11 cellular contexts compared by ENCODE assay signal in the genomic region with DNA sequence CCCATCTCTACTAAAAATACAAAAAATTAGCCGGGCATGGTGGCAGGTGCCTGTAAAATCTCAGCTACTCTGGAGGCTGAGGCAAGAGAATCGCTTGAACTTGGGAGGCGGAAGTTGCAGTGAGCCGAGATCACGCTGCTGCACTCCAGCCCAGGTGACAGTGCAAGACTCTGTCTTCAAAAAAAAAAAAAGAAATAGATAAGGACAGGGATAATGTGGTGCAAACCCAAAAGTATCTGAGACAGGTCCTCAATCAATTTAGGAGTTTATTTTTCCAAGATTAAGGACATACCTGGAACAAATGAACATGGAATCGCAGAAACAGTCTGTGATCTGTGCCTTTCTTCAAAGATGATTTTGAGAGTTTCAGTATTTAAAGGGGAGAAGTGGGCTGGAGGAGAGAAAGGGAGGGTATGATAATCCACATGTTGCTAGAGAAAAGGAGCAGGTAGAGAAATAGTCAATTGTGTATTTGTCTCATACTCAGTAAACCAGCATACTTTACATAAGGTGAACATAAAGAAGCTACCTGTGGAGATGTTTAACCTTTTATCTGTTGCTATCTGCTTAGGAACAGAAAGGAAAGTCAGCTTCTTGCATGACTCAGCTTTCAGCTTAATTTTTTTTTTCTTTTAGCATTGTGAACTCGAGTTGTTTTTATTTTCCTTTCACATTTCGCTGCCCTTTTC. TPM values are rescaled to one million over a fixed set of nuclear protein-coding genes. Genes with fewer than 3 reads are reported as not detected.
A peak's percentile ranks its signal among the peaks of the same experiment; 100 is the strongest.
DNase-seq lines count a peak whose midpoint lies in the region; ATAC-seq and TF ChIP-seq lines count a peak whose summit lies in the region.
"Had no signal": no experiment of that assay in that cellular context is flagged by ENCODE, and none has a peak within 500 bp of the region (broad histone marks: within the 10 kb centered on the region; RNA-seq: fewer than 3 reads in every experiment).

No MANE protein-coding gene starts in this region.

- no peak for ATAC-seq in activated CD8-positive, alpha-beta memory T cell treated with anti-CD3 and anti-CD28 coated beads, Interleukin-2, amount 10 ng/mL, durations not matched to agents 7 days and 5 days
- no peak for ATAC-seq in Right ventricle myocardium inferior

- H3K4me3 Mint-ChIP-seq in activated CD8-positive, alpha-beta memory T cell treated with anti-CD3 and anti-CD28 coated beads, Interleukin-2, amount 10 ng/mL, durations not matched to agents 7 days and 5 days, result peak overlapping the region; percentile 66

- H3K9me3 Mint-ChIP-seq in activated CD8-positive, alpha-beta memory T cell treated with anti-CD3 and anti-CD28 coated beads, Interleukin-2, amount 10 ng/mL, durations not matched to agents 7 days and 5 days (ENCODE audit: low read depth), result no peaks in the 10 kb centered on the region

- WGBS in adrenal gland, 4 donors, result 55 to 60% (median 56%) methylated on average over 8 of the region's 8 CpGs
- 53 to 80% (median 74%) methylated on average over 8 of the region's 8 CpGs for WGBS in spleen, 5 donors

- H3K27me3 Mint-ChIP-seq in activated CD8-positive, alpha-beta memory T cell treated with anti-CD3 and anti-CD28 coated beads, Interleukin-2, amount 10 ng/mL, durations not matched to agents 7 days and 5 days, result peaks cover 3% of the 10 kb centered on the region

- DNase-seq in activated CD8-positive, alpha-beta memory T cell treated with anti-CD3 and anti-CD28 coated beads, Interleukin-2, amount 10 ng/mL, durations not matched to agents 7 days and 5 days, result no peak
- no peak for DNase-seq in activated CD8-positive, alpha-beta memory T cell treated with anti-CD3 and anti-CD28 coated beads, Interleukin-2, amount 50 U/mL, for 4 hours
- DNase-seq in M059J (ENCODE audit: low read depth), result peak; percentile 21
- DNase-seq in adrenal gland, result no peak
- no peak for DNase-seq in spleen
- DNase-seq in Right ventricle myocardium inferior (ENCODE audit: missing footprints), result no peak
- no peak for DNase-seq in medulla oblongata (ENCODE audit: extremely low spot score)
- no peak for DNase-seq in NCI-H1930 (lab: John Stamatoyannopoulos, UW)
- DNase-seq: activated CD8-positive, alpha-beta memory T cell treated with anti-CD3 and anti-CD28 coated beads, Interleukin-2, amount 50 U/mL, for 48 hours; left ventricle myocardium inferior; NCI-H2171 had no signal

- H3K27ac Mint-ChIP-seq in activated CD8-positive, alpha-beta memory T cell treated with anti-CD3 and anti-CD28 coated beads, Interleukin-2, amount 10 ng/mL, durations not matched to agents 7 days and 5 days, result peak overlapping the region; percentile 84

- H3K4me1 Mint-ChIP-seq in activated CD8-positive, alpha-beta memory T cell treated with anti-CD3 and anti-CD28 coated beads, Interleukin-2, amount 10 ng/mL, durations not matched to agents 7 days and 5 days, result peaks cover 50% of the 10 kb centered on the region

- peaks cover 11 to 23% of the 10 kb centered on the region in 2 donors for H3K4me1 ChIP-seq in adrenal gland (replicated peaks in 1 of 2)
- peaks cover 18 to 70% (median 46%) of the 10 kb centered on the region in 6 donors for H3K4me1 ChIP-seq in spleen

- no peak for TF ChIP-seq CTCF in adrenal gland (IDR thresholded peaks at IDR 0.05)
- TF ChIP-seq CTCF in spleen (IDR thresholded peaks at IDR 0.05 in 8 of 11, conservative IDR thresholded peaks at IDR 0.05 in 3 of 11), result no peak

- H3K9me3 ChIP-seq in adrenal gland (replicated peaks in 1 of 3), result no peaks in the 10 kb centered on the region
- H3K9me3 ChIP-seq in spleen, result no peaks in the 10 kb centered on the region
- H3K9me3 ChIP-seq: left ventricle myocardium inferior had no signal

- CTCF ChIA-PET in activated CD8-positive, alpha-beta memory T cell treated with anti-CD3 and anti-CD28 coated beads, Interleukin-2, amount 10 ng/mL, durations not matched to agents 7 days and 5 days (lab: Charles Lee), result interaction anchor here (1.2 to 1.8 kb wide), 2 partner anchors 26 to 320 kb away, joined by 4 to 6 read pairs; partner anchors contain the start of gene STMP1

- H3K36me3 Mint-ChIP-seq in activated CD8-positive, alpha-beta memory T cell treated with anti-CD3 and anti-CD28 coated beads, Interleukin-2, amount 10 ng/mL, durations not matched to agents 7 days and 5 days, result peaks cover 2% of the 10 kb centered on the region

- H3K4me3 ChIP-seq in adrenal gland, result peak overlapping the region in 1 of 4 donors; percentile 39
- peak overlapping the region in 2 of 8 donors; percentile 31 to 59 for H3K4me3 ChIP-seq in spleen

- intact Hi-C loops in adrenal gland (cut with DNase I) (no loop called here), spleen (cut with DNase I; ENCODE audit: low total_unique reads) (no loop called here), Right ventricle myocardium inferior (cut with DNase I) (no loop called here)

- H3K36me3 ChIP-seq in adrenal gland (replicated peaks in 1 of 2) (no peaks in the 10 kb centered on the region), spleen (no peaks in the 10 kb centered on the region)
- H3K36me3 ChIP-seq: left ventricle myocardium inferior had no signal

- H3K27me3 ChIP-seq in adrenal gland (no peaks in the 10 kb centered on the region), spleen (replicated peaks in 1 of 7) (no peaks in the 10 kb centered on the region)

- TF ChIP-seq POLR2A in adrenal gland (IDR thresholded peaks at IDR 0.05) (no peak), spleen (IDR thresholded peaks at IDR 0.05) (no peak)

- H3K27ac ChIP-seq in adrenal gland (peak overlapping the region; percentile 14 to 80 (median 60)), spleen (peak overlapping the region in 7 of 8 donors; percentile 37 to 93 (median 88))

RNA-seq across cellular contexts. Expression of gene MTPN, which starts 4.9 kb away (rescaled TPM):
- total RNA-seq in activated CD8-positive, alpha-beta memory T cell treated with anti-CD3 and anti-CD28 coated beads, Interleukin-2, amount 10 ng/mL, durations not matched to agents 7 days and 5 days, result 100 to 1,000 TPM in 1 of 2 experiments, 10 to 100 TPM in 1; 86.1 to 109 TPM
- total RNA-seq in M059J (2014; rRNA removed; shearing (Covaris generic)), result 154 and 217 TPM in 2 replicates
- total RNA-seq in adrenal gland (100 to 1,000 TPM in 2 of 8 donors, 10 to 100 TPM in 6; 53.8 to 116 (median 91.0) TPM), spleen (100 to 1,000 TPM; 154 to 192 (median 167) TPM), Right ventricle myocardium inferior (72.9 TPM)
- polyA plus RNA-seq in adrenal gland (10 to 100 TPM; 16.7 to 90.6 (median 29.7) TPM), spleen (10 to 100 TPM; 43.2 to 90.4 (median 76.5) TPM)
